ENCODE assay signal across 8 cellular contexts in genomic region chr1:28877132-28877781, GRCh38. TPM values are rescaled to one million over a fixed set of nuclear protein-coding genes. Genes with fewer than 3 reads are reported as not detected.
DNase-seq lines count a peak whose midpoint lies in the region; ATAC-seq and TF ChIP-seq lines count a peak whose summit lies in the region.

No MANE protein-coding gene starts in this region.

- TF ChIP-seq CTCF in GM12865 (IDR thresholded peaks at IDR 0.05; ENCODE audit: insufficient read depth, low read depth, low read length, missing control alignments) (peak; percentile 90), RWPE2 (IDR thresholded peaks at IDR 0.05; ENCODE audit: poor library complexity, severe bottlenecking) (peak; percentile 93), fibroblast of villous mesenchyme (IDR thresholded peaks at IDR 0.05; ENCODE audit: insufficient read depth, low read depth, low read length) (peak; percentile 88), thoracic aorta (IDR thresholded peaks at IDR 0.05) (peak; percentile 89)

- no peaks in the 10 kb centered on the region for H3K36me3 ChIP-seq in MG63
- no peaks in the 10 kb centered on the region for H3K36me3 ChIP-seq in RWPE2 (ENCODE audit: low read depth)
- H3K36me3 ChIP-seq in thoracic aorta: no peaks in the 10 kb centered on the region

- ATAC-seq in RWPE2 (ENCODE audit: low read depth) (peak; percentile 78), thoracic aorta (ENCODE audit: insufficient number of reproducible peaks, low FRiP score, low read depth) (peak; percentile 39), HG03196 (IDR thresholded peaks at IDR 0.05; ENCODE audit: unreplicated experiment) (no peak)

- H3K27me3 ChIP-seq in MG63 (peaks cover 7% of the 10 kb centered on the region), RWPE2 (ENCODE audit: insufficient read depth, poor library complexity, severe bottlenecking) (no peaks in the 10 kb centered on the region), thoracic aorta (replicated peaks; ENCODE audit: insufficient read depth) (no peaks in the 10 kb centered on the region)

- H3K9me3 ChIP-seq in MG63: no peaks in the 10 kb centered on the region
- no peaks in the 10 kb centered on the region for H3K9me3 ChIP-seq in RWPE2 (ENCODE audit: severe bottlenecking)
- H3K9me3 ChIP-seq in thoracic aorta: no peaks in the 10 kb centered on the region

- DNase-seq in GM12865 (ENCODE audit: low read depth) (peak; percentile 81), MG63 (peak; percentile 49), RWPE2 (ENCODE audit: low spot score) (no peak), fibroblast of villous mesenchyme (ENCODE audit: low read depth) (peak; percentile 71), occipital lobe (lab: John Stamatoyannopoulos, UW) (peak; percentile 57), thoracic aorta (ENCODE audit: low spot score) (no peak)
- peak; percentile 59 to 61 for DNase-seq in activated T-helper 1 cell treated with anti-CD3 and anti-CD28 coated beads, Interleukin-2, amount 50 U/mL, for 16 hours (ENCODE audit: low read depth in 1 of 2, low spot score in 1 of 2)

- H3K4me3 ChIP-seq in GM12865 (ENCODE audit: low read depth, low read length) (no peak overlapping the region), MG63 (no peak overlapping the region), RWPE2 (ENCODE audit: severe bottlenecking) (no peak overlapping the region), fibroblast of villous mesenchyme (ENCODE audit: low read depth, low read length) (no peak overlapping the region), thoracic aorta (no peak overlapping the region)

- peaks cover 3% of the 10 kb centered on the region for H3K4me1 ChIP-seq in RWPE2 (ENCODE audit: insufficient read depth, poor library complexity, severe bottlenecking)
- H3K4me1 ChIP-seq in thoracic aorta (ENCODE audit: control insufficient read depth in 1 of 2, low read depth in 2 of 2): peaks cover 0 to 2% of the 10 kb centered on the region in 2 donors

- no peak overlapping the region for H3K27ac ChIP-seq in RWPE2 (ENCODE audit: poor library complexity, severe bottlenecking)
- H3K27ac ChIP-seq in thoracic aorta: no peak overlapping the region

RNA-seq across cellular contexts. Expression of gene EPB41, which starts 37.1 kb away (rescaled TPM):
- 4.5 and 4.6 TPM in 2 replicates for total RNA-seq in MG63 (2014; rRNA removed; shearing (Covaris generic); ENCODE audit: low replicate concordance)
- 5.5 and 9.5 TPM in 2 replicates for total RNA-seq in fibroblast of villous mesenchyme
- 36.2 TPM for total RNA-seq in occipital lobe
- 10 to 100 TPM; 26.7 to 37.8 TPM for total RNA-seq in thoracic aorta

Comparison
In these comparisons a context has a peak if more than half of its experiments do, and no peak if none do; other contexts are left out.
1. DNase-seq: peak in GM12865 (single experiment), MG63 (single experiment), activated T-helper 1 cell treated with anti-CD3 and anti-CD28 coated beads, Interleukin-2, amount 50 U/mL, for 16 hours (2 of 2), fibroblast of villous mesenchyme (single experiment) and occipital lobe (single experiment); none in RWPE2 (single experiment) and thoracic aorta (single experiment).
2. Peak in every context shown above with its lines, with median percentiles within 50 percentile points of each other: CTCF ChIP-seq.